10 cellular contexts compared by ENCODE assay signal in the genomic region with DNA sequence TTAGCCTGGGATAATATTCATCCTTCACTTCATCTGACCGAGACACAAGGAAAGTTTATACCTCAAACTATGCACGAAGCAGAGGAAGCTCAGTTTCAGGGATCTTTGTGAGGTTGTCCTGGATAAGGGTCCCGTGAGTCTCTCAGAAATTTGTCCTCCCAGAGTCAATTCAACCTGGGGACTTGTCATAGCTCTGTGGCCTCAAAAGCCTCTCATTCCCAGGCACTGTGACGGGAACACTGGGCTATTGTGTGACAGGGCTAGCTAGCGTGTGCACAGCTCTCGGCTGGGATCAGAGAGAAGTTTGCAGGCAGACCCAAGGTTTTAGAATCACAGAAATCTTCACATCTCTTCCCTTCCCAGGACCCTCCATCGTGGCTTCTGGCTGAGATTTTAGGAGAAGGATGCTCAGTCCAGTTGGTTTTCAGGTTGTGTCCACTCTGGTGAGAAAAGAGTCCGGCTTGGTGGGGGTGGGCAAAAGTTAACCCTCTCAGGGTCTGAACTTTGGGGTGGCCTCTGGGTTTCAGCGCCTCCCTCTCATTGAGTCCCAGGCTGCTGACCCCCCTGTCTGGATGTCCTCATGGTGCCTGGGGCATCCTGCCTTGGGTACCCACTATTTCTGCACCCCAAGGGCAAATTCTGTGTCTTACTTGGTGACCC. TPM values are rescaled to one million over a fixed set of nuclear protein-coding genes. Genes with fewer than 3 reads are reported as not detected.
DNase-seq lines count a peak whose midpoint lies in the region; ATAC-seq and TF ChIP-seq lines count a peak whose summit lies in the region.
"Had no signal": no experiment of that assay in that cellular context is flagged by ENCODE, and none has a peak within 500 bp of the region (broad histone marks: within the 10 kb centered on the region; RNA-seq: fewer than 3 reads in every experiment).

No MANE protein-coding gene starts in this region.

- H3K4me1 ChIP-seq in right atrium auricular region (peaks cover 0 to 53% of the 10 kb centered on the region in 2 donors), ovary (ENCODE audit: insufficient read depth) (peaks cover 12% of the 10 kb centered on the region), uterus (peaks cover 24 to 27% of the 10 kb centered on the region in 2 donors)

- intact Hi-C loops in left ventricle myocardium superior (cut with micrococcal nuclease) (no loop called here), head of caudate nucleus (cut with DNase I) (no loop called here), ovary (cut with DNase I) (no loop called here), uterus (cut with DNase I; ENCODE audit: low total_unique reads) (no loop called here)

- no peaks in the 10 kb centered on the region for H3K9me3 ChIP-seq in right atrium auricular region
- no peaks in the 10 kb centered on the region for H3K9me3 ChIP-seq in ovary
- H3K9me3 ChIP-seq in uterus = no peaks in the 10 kb centered on the region

- TF ChIP-seq POLR2A in ovary (IDR thresholded peaks at IDR 0.05) (no peak), uterus (IDR thresholded peaks at IDR 0.05) (no peak)

- no peak for TF ChIP-seq EP300 in ovary (IDR thresholded peaks at IDR 0.05)

- no peak for ATAC-seq in left ventricle myocardium superior
- ATAC-seq: activated CD8-positive, alpha-beta T cell treated with anti-CD3 and anti-CD28 coated beads, Interleukin-2, amount 10 ng/mL, durations not matched to agents 7 days and 5 days had no signal

- H3K36me3 ChIP-seq in right atrium auricular region (no peaks in the 10 kb centered on the region), ovary (no peaks in the 10 kb centered on the region), uterus (no peaks in the 10 kb centered on the region)

- H3K27me3 ChIP-seq in right atrium auricular region (no peaks in the 10 kb centered on the region), ovary (no peaks in the 10 kb centered on the region), uterus (no peaks in the 10 kb centered on the region)

- H3K27ac ChIP-seq in right atrium auricular region = peak overlapping the region; percentile 66 to 75
- H3K27ac ChIP-seq in ovary = peak overlapping the region; percentile 1 to 71
- peak overlapping the region; percentile 91 to 94 for H3K27ac ChIP-seq in uterus

- no peak for DNase-seq in right atrium auricular region (ENCODE audit: low spot score)
- DNase-seq in left ventricle myocardium superior = no peak
- DNase-seq in head of caudate nucleus = peak in 39 of 42 donors; percentile 33 to 83 (median 62)
- DNase-seq in ovary = peak in 1 of 5 donors; percentile 31
- DNase-seq in uterus = peak; percentile 17 to 18
- DNase-seq in effector CD8-positive, alpha-beta T cell (lab: John Stamatoyannopoulos, UW) = no peak
- no peak for DNase-seq in dedifferentiated amniotic fluid mesenchymal stem cell (ENCODE audit: extremely low spot score)
- DNase-seq in NCI-H446 treated with DMSO at 0.1 percent for 48 hours (lab: John Stamatoyannopoulos, UW) = no peak
- DNase-seq: activated CD8-positive, alpha-beta T cell treated with anti-CD3 and anti-CD28 coated beads, Interleukin-2, amount 10 ng/mL, durations not matched to agents 7 days and 5 days; NCI-H2081 treated with DMSO at 0.1 percent for 48 hours had no signal

- H3K4me3 ChIP-seq in right atrium auricular region = peak overlapping the region in 1 of 2 donors; percentile 7
- no peak overlapping the region for H3K4me3 ChIP-seq in ovary
- peak overlapping the region; percentile 2 to 8 for H3K4me3 ChIP-seq in uterus

- 30 to 40% (median 31%) methylated on average over 9 of the region's 9 CpGs for WGBS in ovary, 3 donors

- TF ChIP-seq CTCF in right atrium auricular region (IDR thresholded peaks at IDR 0.05) (no peak), ovary (IDR thresholded peaks at IDR 0.05) (no peak), uterus (IDR thresholded peaks at IDR 0.05) (no peak)

RNA-seq across cellular contexts. Expression of a gene that starts 20.4 kb away (rescaled TPM):
- total RNA-seq in right atrium auricular region = 10 to 100 TPM; 10.5 to 15.3 TPM
- total RNA-seq in left ventricle myocardium superior = 9.5 TPM
- total RNA-seq in ovary = 10 to 100 TPM; 26.3 to 60.9 (median 48.6) TPM
- 10 to 100 TPM; 22.4 to 37.4 TPM for polyA plus RNA-seq in ovary
- total RNA-seq in uterus = 100 to 1,000 TPM in 2 of 4 donors, 10 to 100 TPM in 2; 55.1 to 178 (median 92.6) TPM

Comparison
In these comparisons a context has a peak if more than half of its experiments do, and no peak if none do; other contexts are left out.
1. DNase-seq: peak in head of caudate nucleus (39 of 42) and uterus (2 of 2); none in right atrium auricular region (single experiment), left ventricle myocardium superior (single experiment), effector CD8-positive, alpha-beta T cell (single experiment), dedifferentiated amniotic fluid mesenchymal stem cell (single experiment) and NCI-H446 treated with DMSO at 0.1 percent for 48 hours (single experiment).
2. H3K27ac ChIP-seq: peak in every context shown above with its lines; median percentile 92 in uterus; 70 in right atrium auricular region; 36 in ovary.